Comparison of ENCODE assay signal across 9 cellular contexts in genomic region chr17:38598536-38598935, GRCh38. TPM values are rescaled to one million over a fixed set of nuclear protein-coding genes. Genes with fewer than 3 reads are reported as not detected.
DNase-seq lines count a peak whose midpoint lies in the region; ATAC-seq, FAIRE-seq and TF ChIP-seq lines count a peak whose summit lies in the region.
"Had no signal": no experiment of that assay in that cellular context is flagged by ENCODE, and none has a peak within 500 bp of the region (broad histone marks: within the 10 kb centered on the region; RNA-seq: fewer than 3 reads in every experiment).

No MANE protein-coding gene starts in this region.

- no peak for TF ChIP-seq CTCF in CD4-positive, alpha-beta T cell (IDR thresholded peaks at IDR 0.05)
- TF ChIP-seq CTCF in HEK293 (tag by site-specific recombination; IDR thresholded peaks at IDR 0.05): no peak
- TF ChIP-seq CTCF in K562 (IDR thresholded peaks at IDR 0.05 in 2 of 3, conservative IDR thresholded peaks at IDR 0.05 in 1 of 3; ENCODE audit: insufficient read depth in 2 of 3, low read depth in 1 of 3, low read length in 3 of 3): no peak
- TF ChIP-seq CTCF in HepG2 (CRISPR knock-in tag; IDR thresholded peaks at IDR 0.05): peak; percentile 5; the same call in 1 of the 2 replicates

- peaks cover 4% of the 10 kb centered on the region for H3K9me1 ChIP-seq in K562 (ENCODE audit: control insufficient read depth, insufficient read depth, low read length)

- FAIRE-seq in K562 (lab: Jason Lieb, UNC) (no peak), HepG2 (lab: Jason Lieb, UNC) (no peak)

- WGBS in K562 (ENCODE audit: insufficient coverage, low coverage, missing lambda C conversion rate): 0% methylated on average over 4 of the region's 4 CpGs
- 19% methylated on average over 4 of the region's 4 CpGs for WGBS in HepG2 (ENCODE audit: low lambda C conversion rate)

- H3K9me3 Mint-ChIP-seq in CD4-positive, alpha-beta T cell: no peaks in the 10 kb centered on the region
- H3K9me3 Mint-ChIP-seq: activated naive CD4-positive, alpha-beta T cell treated with anti-CD3 and anti-CD28 coated beads, Interleukin-2, amount 50 U/mL, for 72 hours had no signal

- peak; percentile 51 for ATAC-seq in CD4-positive, alpha-beta T cell (ENCODE audit: poor library complexity)
- peak; percentile 93 for ATAC-seq in K562
- ATAC-seq in HepG2: peak; percentile 53
- no peak for ATAC-seq in GM18867 (IDR thresholded peaks at IDR 0.05; ENCODE audit: unreplicated experiment)
- ATAC-seq in sciatic nerve: no peak

- no peak overlapping the region for H3K4me3 Mint-ChIP-seq in CD4-positive, alpha-beta T cell

- TF ChIP-seq RAD21 in K562 (CRISPR knock-in tag; conservative IDR thresholded peaks at IDR 0.05 in 1 of 2, IDR thresholded peaks at IDR 0.05 in 1 of 2) (no peak), HepG2 (CRISPR knock-in tag; IDR thresholded peaks at IDR 0.05) (0 out of 2 replicates have a peak, but pooled peaks have one; percentile 10)

- H3K9ac ChIP-seq in K562 (ENCODE audit: insufficient read depth in 1 of 2, low read depth in 2 of 2, low read length in 2 of 2) (no peak overlapping the region; a peak in 1 of 4 replicates), HepG2 (ENCODE audit: insufficient read depth, low read depth, low read length) (no peak overlapping the region)

- no TSS peak for BruUV-seq in K562 (replicated peaks; lab: Mats Ljungman, UMichigan)
- BruUV-seq in HepG2 (replicated peaks; lab: Mats Ljungman, UMichigan): no TSS peak

- no peak overlapping the region for H3K27ac ChIP-seq in CD4-positive, alpha-beta T cell (ENCODE audit: low read depth, low read length)
- H3K27ac ChIP-seq in HEK293 (ENCODE audit: extremely low read depth, low read depth, low read length) (no peak overlapping the region), K562 (ENCODE audit: extremely low read depth, low read depth, low read length) (no peak overlapping the region), HepG2 (ENCODE audit: extremely low read length, insufficient read depth, low read length) (no peak overlapping the region)

- H3K9me3 ChIP-seq in CD4-positive, alpha-beta T cell (ENCODE audit: control insufficient read depth, low read length): no peaks in the 10 kb centered on the region
- H3K9me3 ChIP-seq in HEK293 (ENCODE audit: control insufficient read depth, insufficient read depth, low read depth, low read length) (no peaks in the 10 kb centered on the region), K562 (replicated peaks; ENCODE audit: control insufficient read depth, insufficient read depth, low read depth, low read length) (no peaks in the 10 kb centered on the region), HepG2 (ENCODE audit: low read length) (no peaks in the 10 kb centered on the region)

- no peak overlapping the region for H2AFZ ChIP-seq in K562 (ENCODE audit: low read depth, low read length)
- no peak overlapping the region for H2AFZ ChIP-seq in HepG2 (ENCODE audit: low read length)

- H3K27me3 Mint-ChIP-seq in CD4-positive, alpha-beta T cell: peaks cover 95% of the 10 kb centered on the region

- no peak for DNase-seq in CD4-positive, alpha-beta T cell
- DNase-seq in NCI-H446 treated with DMSO at 0.1 percent for 48 hours (lab: John Stamatoyannopoulos, UW) (peak; percentile 51), K562 (ENCODE audit: extremely low read depth in 1 of 4, low spot score in 3 of 4) (peak; percentile 89 to 91 (median 90)), HepG2 (ENCODE audit: low spot score) (peak; percentile 82), AG08395 (ENCODE audit: low spot score) (no peak), sciatic nerve (ENCODE audit: low spot score) (no peak)

- TF ChIP-seq POLR2A in K562 (conservative IDR thresholded peaks at IDR 0.05) (no peak), HepG2 (IDR thresholded peaks at IDR 0.05; ENCODE audit: insufficient read depth in 1 of 2, low read depth in 2 of 2, low read length in 2 of 2) (peak in 1 of 2 experiments; percentile 26; a peak in 1 of 4 replicates)

- no peaks in the 10 kb centered on the region for H3K79me2 ChIP-seq in K562 (ENCODE audit: control insufficient read depth, insufficient read depth, low read length)
- H3K79me2 ChIP-seq in HepG2 (ENCODE audit: insufficient read depth, low read length): no peaks in the 10 kb centered on the region

- no peak overlapping the region for H3K27ac Mint-ChIP-seq in CD4-positive, alpha-beta T cell

- no peaks in the 10 kb centered on the region for H3K36me3 ChIP-seq in HEK293 (ENCODE audit: control insufficient read depth in 2 of 2, insufficient read depth in 1 of 2, low read length in 2 of 2)
- no peaks in the 10 kb centered on the region for H3K36me3 ChIP-seq in K562 (ENCODE audit: control insufficient read depth, insufficient read depth, low read length)
- no peaks in the 10 kb centered on the region for H3K36me3 ChIP-seq in HepG2 (replicated peaks in 1 of 2; ENCODE audit: control insufficient read depth in 1 of 2, insufficient read depth in 2 of 2, low read length in 2 of 2)

- H3K36me3 Mint-ChIP-seq in CD4-positive, alpha-beta T cell (ENCODE audit: low read depth): no peaks in the 10 kb centered on the region
- H3K36me3 Mint-ChIP-seq: activated naive CD4-positive, alpha-beta T cell treated with anti-CD3 and anti-CD28 coated beads, Interleukin-2, amount 50 U/mL, for 72 hours had no signal

- intact Hi-C loops in CD4-positive, alpha-beta T cell (cut with DNase I, micrococcal nuclease): no loop called here
- intact Hi-C loops in K562 (cut with micrococcal nuclease): no loop called here
- intact Hi-C loops in HepG2 (cut with micrococcal nuclease; ENCODE audit: unreplicated experiment): no loop called here
- intact Hi-C loops in sciatic nerve (cut with DNase I): no loop called here

- TF ChIP-seq EP300 in K562 (IDR thresholded peaks at IDR 0.05; ENCODE audit: low read length): no peak
- no peak for TF ChIP-seq EP300 in HepG2 (IDR thresholded peaks at IDR 0.05; ENCODE audit: low read depth in 2 of 2, low read length in 2 of 2)
- no peak for TF ChIP-seq EP300 in HepG2 (CRISPR knock-in tag; IDR thresholded peaks at IDR 0.05; ENCODE audit: borderline replicate concordance)

- no peak overlapping the region for H3K4me3 ChIP-seq in HEK293 (ENCODE audit: low read depth, low read length)
- H3K4me3 ChIP-seq in K562: no peak overlapping the region
- H3K4me3 ChIP-seq in HepG2 (replicated peaks in 1 of 3; ENCODE audit: insufficient read depth in 1 of 3, low read depth in 2 of 3, low read length in 3 of 3): no peak overlapping the region

- H3K4me1 ChIP-seq in HEK293 (ENCODE audit: control insufficient read depth, insufficient read depth, low read length) (peaks cover 18% of the 10 kb centered on the region), K562 (replicated peaks in 1 of 2; ENCODE audit: control insufficient read depth in 2 of 2, insufficient read depth in 2 of 2, low read length in 2 of 2) (peaks cover 22 to 33% of the 10 kb centered on the region in 2 experiments), HepG2 (ENCODE audit: insufficient read depth, low read length) (peaks cover 81% of the 10 kb centered on the region)

- POLR2A ChIA-PET in CD4-positive, alpha-beta T cell (lab: Charles Lee): no interaction called here
- POLR2A ChIA-PET in HEK293 (lab: Yijun Ruan, JAX) (interaction anchor here (0.8 to 1.7 kb wide), 4 partner anchors 9 to 41 kb away, joined by 3 to 6 read pairs (median 4); no protein-coding TSS in a partner anchor), K562 (lab: Yijun Ruan, JAX) (interaction anchor here (0.5 to 0.9 kb wide), 6 partner anchors 9 to 719 kb away, joined by 3 to 4 read pairs (median 3); no protein-coding TSS in a partner anchor), HepG2 (lab: Yijun Ruan, JAX) (interaction anchor here (1.0 to 13.7 kb wide), 5 partner anchors 10 to 59 kb away, joined by 3 to 208 read pairs (median 3); no protein-coding TSS in a partner anchor)

- CTCF ChIA-PET in CD4-positive, alpha-beta T cell (lab: Charles Lee): no interaction called here
- CTCF ChIA-PET in HEK293 (lab: Yijun Ruan, JAX) (interaction anchor here (0.6 to 19.3 kb wide), 14 partner anchors 10 to 650 kb away, joined by 3 to 188 read pairs (median 4); no protein-coding TSS in a partner anchor), K562 (lab: Yijun Ruan, JAX; ENCODE audit: low intra/inter-chr PET ratio) (no interaction called here), HepG2 (lab: Yijun Ruan, JAX; ENCODE audit: low intra/inter-chr PET ratio, low total read pairs) (no interaction called here)

- peaks cover 77% of the 10 kb centered on the region for H3K27me3 ChIP-seq in CD4-positive, alpha-beta T cell (ENCODE audit: control insufficient read depth, insufficient read depth, low read length)
- H3K27me3 ChIP-seq in K562 (ENCODE audit: control insufficient read depth in 2 of 2, insufficient read depth in 2 of 2, low read length in 2 of 2): peaks cover 13 to 33% of the 10 kb centered on the region in 2 experiments; a peak in 4 of 5 replicates
- no peaks in the 10 kb centered on the region for H3K27me3 ChIP-seq in HepG2 (ENCODE audit: control insufficient read depth in 1 of 2, insufficient read depth in 2 of 2, low read length in 2 of 2)

- H4K20me1 ChIP-seq in K562 (replicated peaks; ENCODE audit: control insufficient read depth, insufficient read depth, low read length) (no peaks in the 10 kb centered on the region; the same call in 1 of the 2 replicates), HepG2 (ENCODE audit: insufficient read depth, low read length) (peaks cover 18% of the 10 kb centered on the region; the same call in 1 of the 2 replicates)

- H3K4me2 ChIP-seq in K562 (ENCODE audit: insufficient read depth, low read length): no peak overlapping the region
- no peak overlapping the region for H3K4me2 ChIP-seq in HepG2 (ENCODE audit: low read depth, low read length)

- peaks cover 18% of the 10 kb centered on the region for H3K4me1 Mint-ChIP-seq in CD4-positive, alpha-beta T cell (ENCODE audit: low read depth)

- in situ Hi-C loops in K562 (cut with MboI) (no loop called here), HepG2 (cut with HindIII; ENCODE audit: extremely low pct_ligation_motif_present, low pct_unique_long_range_greater_than_20kb) (no loop called here)

RNA-seq across cellular contexts. Expression of gene SRCIN1, which starts 7.2 kb away (rescaled TPM):
- total RNA-seq in CD4-positive, alpha-beta T cell: under 1 TPM in 1 of 2 experiments, not detected in 1; 0.06 TPM
- 0.51 and 2.0 TPM in 2 replicates for total RNA-seq in K562 (2011; cell fraction: chromatin; rRNA removed; ENCODE audit: low replicate concordance)
- 0.17 and 0.26 TPM in 2 replicates for total RNA-seq in K562 (2011; cell fraction: nucleolus; rRNA removed)
- 0.53 and 0.66 TPM in 2 replicates for total RNA-seq in K562 (2011; cell fraction: nucleoplasm; rRNA removed)
- total RNA-seq in K562 (2014; rRNA removed) (0.04 TPM in 1 of 2 replicates, not detected in the other), K562 (2014; rRNA removed; fragmentation: Illumina TruSeq; extraction: Trizol) (not detected in 2 replicates), K562 (2015; rRNA removed; fragmentation: Illumina TruSeq; extraction: Trizol) (not detected in 2 replicates), K562 (2021) (0.33 and 0.40 TPM in 2 replicates), HepG2 (2016; rRNA removed; fragmentation: Illumina TruSeq; extraction: Trizol) (0.90 and 1.2 TPM in 2 replicates), sciatic nerve (4.5 TPM)
- polyA plus RNA-seq in K562 (2011; rRNA removed) (0.04 and 0.13 TPM in 2 replicates), K562 (2014; fragmentation: Illumina TruSeq; extraction: Trizol) (0.09 and 0.15 TPM in 2 replicates), K562 (2014; fragmentation: Nextera tagmentation; extraction: Ambion mirVana) (not detected), K562 (2014; rRNA removed) (not detected in 2 replicates), HepG2 (2011; rRNA removed) (9.6 and 19.8 TPM in 2 replicates)
- polyA plus RNA-seq in K562 (2011; cell fraction: cytosol; rRNA removed): 0.01 and 0.06 TPM in 2 replicates
- polyA plus RNA-seq in K562 (2011; cell fraction: nucleus; rRNA removed): 0.17 and 1.9 TPM in 2 replicates
- polyA plus RNA-seq in K562 (2012): 0.05 and 0.44 TPM in 2 replicates
- polyA minus RNA-seq in K562 (2011; rRNA and poly(A)+ RNA removed): not detected in 2 replicates
- not detected in 2 replicates for polyA minus RNA-seq in K562 (2011; cell fraction: cytosol; rRNA and poly(A)+ RNA removed)
- 0.13 TPM in 1 of 2 replicates, not detected in the other for polyA minus RNA-seq in K562 (2011; cell fraction: nucleus; rRNA and poly(A)+ RNA removed)
- total RNA-seq in HepG2 (2016; cell fraction: cytosol; rRNA removed; fragmentation: Illumina TruSeq; extraction: Trizol; ENCODE audit: low read depth): 0.26 and 0.30 TPM in 2 replicates
- total RNA-seq in HepG2 (2016; cell fraction: insoluble cytoplasmic fraction; rRNA removed; fragmentation: Illumina TruSeq; extraction: Trizol): 0.76 and 1.4 TPM in 2 replicates
- total RNA-seq in HepG2 (2016; cell fraction: membrane; rRNA removed; fragmentation: Illumina TruSeq; extraction: Trizol): 0.43 and 1.00 TPM in 2 replicates
- 2.5 and 3.1 TPM in 2 replicates for total RNA-seq in HepG2 (2016; cell fraction: nucleus; rRNA removed; fragmentation: Illumina TruSeq; extraction: Trizol)
- 2.9 and 4.8 TPM in 2 replicates for polyA plus RNA-seq in HepG2 (2011; cell fraction: cytosol; rRNA removed)
- 128 and 143 TPM in 2 replicates for polyA plus RNA-seq in HepG2 (2011; cell fraction: nucleus; rRNA removed)
- 9.9 and 11.0 TPM in 2 replicates for polyA plus RNA-seq in HepG2 (2012)
- polyA plus RNA-seq in HepG2 (2016; cell fraction: cytosol; fragmentation: Illumina TruSeq; extraction: Trizol; ENCODE audit: low read depth): 0.26 and 0.32 TPM in 2 replicates
- 1.0 and 2.4 TPM in 2 replicates for polyA plus RNA-seq in HepG2 (2016; cell fraction: insoluble cytoplasmic fraction; fragmentation: Illumina TruSeq; extraction: Trizol; ENCODE audit: low read depth)
- 0.64 and 0.68 TPM in 2 replicates for polyA plus RNA-seq in HepG2 (2016; cell fraction: membrane; fragmentation: Illumina TruSeq; extraction: Trizol; ENCODE audit: low read depth)
- polyA plus RNA-seq in HepG2 (2016; cell fraction: nucleus; fragmentation: Illumina TruSeq; extraction: Trizol; ENCODE audit: insufficient read depth, low read depth): 13.9 and 14.2 TPM in 2 replicates
- 2.4 and 22.5 TPM in 2 replicates for polyA minus RNA-seq in HepG2 (2011; rRNA and poly(A)+ RNA removed; ENCODE audit: low replicate concordance)
- 5.7 and 10.1 TPM in 2 replicates for polyA minus RNA-seq in HepG2 (2011; cell fraction: cytosol; rRNA and poly(A)+ RNA removed)
- 22.4 and 24.7 TPM in 2 replicates for polyA minus RNA-seq in HepG2 (2011; cell fraction: nucleus; rRNA and poly(A)+ RNA removed)

Comparison
In these comparisons a context has a peak if more than half of its experiments do, and no peak if none do; other contexts are left out.
1. ATAC-seq: peak in CD4-positive, alpha-beta T cell (single experiment), K562 (single experiment) and HepG2 (single experiment); none in GM18867 (single experiment) and sciatic nerve (single experiment).
2. DNase-seq: peak in NCI-H446 treated with DMSO at 0.1 percent for 48 hours (single experiment), K562 (4 of 4) and HepG2 (single experiment); none in CD4-positive, alpha-beta T cell (0 of 10), AG08395 (single experiment) and sciatic nerve (single experiment).